Comparison of ENCODE assay signal across 15 cellular contexts in the genomic region with DNA sequence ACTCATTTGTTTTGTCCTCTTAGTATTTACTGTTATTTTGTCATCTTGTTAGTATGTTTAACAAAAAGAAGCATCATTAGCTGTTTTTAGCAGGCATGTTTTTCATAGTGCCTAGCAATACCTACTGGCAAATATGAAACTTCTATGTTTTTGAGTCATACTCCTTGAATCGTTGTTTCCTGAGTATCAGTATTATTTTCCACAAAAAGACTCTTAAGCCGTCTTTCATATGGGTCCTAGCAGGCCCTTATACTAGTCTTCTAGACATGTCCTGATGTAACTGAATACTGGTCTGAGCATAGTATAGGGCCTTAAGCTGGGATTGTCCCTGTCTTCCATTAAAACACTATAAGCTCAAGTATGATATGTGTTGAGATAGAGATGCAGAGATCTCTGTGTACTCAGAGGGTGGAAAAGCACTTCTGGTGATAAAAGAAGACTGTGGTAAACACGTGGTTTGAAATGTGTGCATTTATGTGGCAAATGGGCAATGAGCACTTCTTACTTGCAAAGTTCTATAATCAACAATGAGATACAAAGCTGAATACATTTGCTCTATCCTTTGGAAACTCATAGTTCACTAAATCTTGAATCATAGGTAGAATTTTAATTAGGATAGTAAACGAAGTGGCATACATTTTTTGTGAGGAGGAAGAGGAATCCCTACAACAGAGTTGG.
DNase-seq lines count a peak whose midpoint lies in the region; ATAC-seq and TF ChIP-seq lines count a peak whose summit lies in the region.
"Had no signal": no experiment of that assay in that cellular context is flagged by ENCODE, and none has a peak within 500 bp of the region (broad histone marks: within the 10 kb centered on the region; RNA-seq: fewer than 3 reads in every experiment).

No MANE protein-coding gene starts in this region.

- no peak for DNase-seq in activated T-cell treated with anti-CD3 and anti-CD28 coated beads, Interleukin-2, amount 50 U/mL, for 4 hours
- DNase-seq in activated T-cell treated with anti-CD3 and anti-CD28 coated beads, Interleukin-2, amount 50 U/mL, for 1 hour = no peak
- DNase-seq in stimulated activated naive CD8-positive, alpha-beta T cell treated with anti-CD3 and anti-CD28 coated beads, Interleukin-15, Interleukin-2, amounts not matched to agents 100 U/mL and 50 U/mL, for 24 hours = no peak
- DNase-seq in progenitor cell of endocrine pancreas (ENCODE audit: low spot score, unreplicated experiment) (no peak), DMS53 (lab: John Stamatoyannopoulos, UW) (no peak)
- DNase-seq: DND-41, NCI-H1417 treated with DMSO at 0.1 percent for 48 hours, NCI-H187 treated with DMSO at 0.1 percent for 48 hours, NCI-H345, NCI-H524 treated with DMSO at 0.1 percent for 48 hours, SJCRH30 had no signal

- H3K36me3 Mint-ChIP-seq in activated T-cell treated with anti-CD3 and anti-CD28 coated beads, Interleukin-2, amount 50 U/mL, for 4 hours (ENCODE audit: insufficient read depth) = no peaks in the 10 kb centered on the region
- H3K36me3 Mint-ChIP-seq in activated T-helper 17 cell treated with anti-CD3 and anti-CD28 coated beads, Interleukin-2, amount 50 U/mL, for 72 hours (ENCODE audit: low read depth) = no peaks in the 10 kb centered on the region
- no peaks in the 10 kb centered on the region for H3K36me3 Mint-ChIP-seq in progenitor cell of endocrine pancreas (ENCODE audit: insufficient read depth)
- H3K36me3 Mint-ChIP-seq: CD14-positive monocyte had no signal

- TF ChIP-seq CTCF in progenitor cell of endocrine pancreas (IDR thresholded peaks at IDR 0.05; ENCODE audit: unreplicated experiment) = no peak

- peaks cover 13% of the 10 kb centered on the region for H3K4me1 Mint-ChIP-seq in activated T-cell treated with anti-CD3 and anti-CD28 coated beads, Interleukin-2, amount 50 U/mL, for 4 hours (ENCODE audit: low read depth)
- peaks cover 5% of the 10 kb centered on the region for H3K4me1 Mint-ChIP-seq in activated T-helper 17 cell treated with anti-CD3 and anti-CD28 coated beads, Interleukin-2, amount 50 U/mL, for 72 hours
- peaks cover 20% of the 10 kb centered on the region for H3K4me1 Mint-ChIP-seq in progenitor cell of endocrine pancreas (ENCODE audit: low read depth)
- H3K4me1 Mint-ChIP-seq: CD14-positive monocyte had no signal

- H3K4me3 Mint-ChIP-seq in activated T-cell treated with anti-CD3 and anti-CD28 coated beads, Interleukin-2, amount 50 U/mL, for 4 hours = no peak overlapping the region
- no peak overlapping the region for H3K4me3 Mint-ChIP-seq in activated T-helper 17 cell treated with anti-CD3 and anti-CD28 coated beads, Interleukin-2, amount 50 U/mL, for 72 hours
- H3K4me3 Mint-ChIP-seq in progenitor cell of endocrine pancreas (ENCODE audit: low read depth) = no peak overlapping the region
- H3K4me3 Mint-ChIP-seq: CD14-positive monocyte had no signal

- peak; percentile 55 to 61 for ATAC-seq in activated T-cell treated with anti-CD3 and anti-CD28 coated beads, Interleukin-2, amount 50 U/mL, for 4 hours
- peak; percentile 42 for ATAC-seq in HG03442 (IDR thresholded peaks at IDR 0.05; ENCODE audit: unreplicated experiment)
- peak; percentile 80 for ATAC-seq in activated T-helper 17 cell treated with anti-CD3 and anti-CD28 coated beads, Interleukin-2, amount 50 U/mL, for 72 hours (replicated peaks)
- ATAC-seq in stimulated activated naive CD8-positive, alpha-beta T cell treated with anti-CD3 and anti-CD28 coated beads, Interleukin-15, Interleukin-2, amounts not matched to agents 100 U/mL and 50 U/mL, for 24 hours = peak; percentile 84
- ATAC-seq: Panc1 had no signal

- H3K9me3 Mint-ChIP-seq in activated T-cell treated with anti-CD3 and anti-CD28 coated beads, Interleukin-2, amount 50 U/mL, for 4 hours = no peaks in the 10 kb centered on the region
- H3K9me3 Mint-ChIP-seq in activated T-helper 17 cell treated with anti-CD3 and anti-CD28 coated beads, Interleukin-2, amount 50 U/mL, for 72 hours = no peaks in the 10 kb centered on the region
- H3K9me3 Mint-ChIP-seq in progenitor cell of endocrine pancreas (ENCODE audit: low read depth) = no peaks in the 10 kb centered on the region

- peak overlapping the region; percentile 34 for H3K27ac Mint-ChIP-seq in activated T-helper 17 cell treated with anti-CD3 and anti-CD28 coated beads, Interleukin-2, amount 50 U/mL, for 72 hours
- no peak overlapping the region for H3K27ac Mint-ChIP-seq in progenitor cell of endocrine pancreas
- H3K27ac Mint-ChIP-seq: CD14-positive monocyte had no signal

- H3K27me3 Mint-ChIP-seq in activated T-cell treated with anti-CD3 and anti-CD28 coated beads, Interleukin-2, amount 50 U/mL, for 4 hours (ENCODE audit: low read depth) = peaks cover 8% of the 10 kb centered on the region
- peaks cover 8% of the 10 kb centered on the region for H3K27me3 Mint-ChIP-seq in activated T-helper 17 cell treated with anti-CD3 and anti-CD28 coated beads, Interleukin-2, amount 50 U/mL, for 72 hours
- no peaks in the 10 kb centered on the region for H3K27me3 Mint-ChIP-seq in progenitor cell of endocrine pancreas
